In the genomic region with DNA sequence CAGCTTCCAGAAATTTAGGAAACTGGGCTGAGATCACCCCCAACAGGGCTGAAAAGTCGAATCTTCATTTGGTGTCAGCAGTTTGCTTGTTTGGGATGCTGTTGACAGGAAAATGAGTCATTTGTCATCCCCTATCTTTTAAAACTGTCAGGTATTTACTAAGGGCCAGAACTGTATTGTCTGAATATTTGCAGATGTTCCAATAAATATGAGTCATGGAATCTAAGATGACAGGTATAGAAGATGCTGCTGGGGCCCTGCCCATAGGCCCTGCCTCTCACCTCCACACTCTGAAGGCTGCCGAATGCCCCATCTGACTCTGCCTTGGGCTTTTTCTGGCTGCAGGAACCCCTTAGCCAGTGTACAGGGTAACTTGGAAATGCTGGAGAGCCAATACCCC, we compare ENCODE assay signal across 21 cellular contexts. TPM values are rescaled to one million over a fixed set of nuclear protein-coding genes. Genes with fewer than 3 reads are reported as not detected.
DNase-seq lines count a peak whose midpoint lies in the region; ATAC-seq and TF ChIP-seq lines count a peak whose summit lies in the region.
"Had no signal": no experiment of that assay in that cellular context is flagged by ENCODE, and none has a peak within 500 bp of the region (broad histone marks: within the 10 kb centered on the region; RNA-seq: fewer than 3 reads in every experiment).

No MANE protein-coding gene starts in this region.

- peak; percentile 55 to 65 for ATAC-seq in CD4-positive, CD25-positive, alpha-beta regulatory T cell (ENCODE audit: low read depth in 2 of 2)
- peak; percentile 72; the same call in 2 of the 3 replicates for ATAC-seq in RWPE2 (ENCODE audit: low read depth)
- ATAC-seq: naive thymus-derived CD8-positive, alpha-beta T cell; T-cell had no signal

- H3K27ac ChIP-seq in CD4-positive, CD25-positive, alpha-beta regulatory T cell (ENCODE audit: insufficient read depth, low read length, poor library complexity, severe bottlenecking): no peak overlapping the region
- H3K27ac ChIP-seq in RWPE2 (ENCODE audit: poor library complexity, severe bottlenecking): no peak overlapping the region

- H3K27ac Mint-ChIP-seq in activated CD4-positive, alpha-beta T cell treated with anti-CD3 and anti-CD28 coated beads, Interleukin-2, amount 10 ng/mL, durations not matched to agents 7 days and 5 days: no peak overlapping the region
- H3K27ac Mint-ChIP-seq in CD4-positive, CD25-positive, alpha-beta regulatory T cell: peak overlapping the region in 1 of 3 donors; percentile 90
- H3K27ac Mint-ChIP-seq: activated naive CD8-positive, alpha-beta T cell treated with anti-CD3 and anti-CD28 coated beads, Interleukin-2, amount 10 ng/mL, durations not matched to agents 7 days and 5 days; brain; naive thymus-derived CD8-positive, alpha-beta T cell had no signal

- TF ChIP-seq CTCF in RWPE2 (IDR thresholded peaks at IDR 0.05; ENCODE audit: poor library complexity, severe bottlenecking): no peak
- no peak for TF ChIP-seq CTCF in fibroblast of the aortic adventitia (IDR thresholded peaks at IDR 0.05; ENCODE audit: insufficient read depth, low read length)

- H3K4me3 ChIP-seq in CD4-positive, CD25-positive, alpha-beta regulatory T cell (ENCODE audit: low read depth, low read length): no peak overlapping the region
- H3K4me3 ChIP-seq in RWPE2 (ENCODE audit: severe bottlenecking): no peak overlapping the region
- H3K4me3 ChIP-seq in fibroblast of the aortic adventitia (ENCODE audit: low read depth, low read length): no peak overlapping the region

- H3K9me3 Mint-ChIP-seq in activated CD4-positive, alpha-beta T cell treated with anti-CD3 and anti-CD28 coated beads, Interleukin-2, amount 10 ng/mL, durations not matched to agents 7 days and 5 days: no peaks in the 10 kb centered on the region
- H3K9me3 Mint-ChIP-seq in CD4-positive, CD25-positive, alpha-beta regulatory T cell: peaks cover 0 to 2% (median 0%) of the 10 kb centered on the region in 7 donors
- H3K9me3 Mint-ChIP-seq: activated naive CD8-positive, alpha-beta T cell treated with anti-CD3 and anti-CD28 coated beads, Interleukin-2, amount 10 ng/mL, durations not matched to agents 7 days and 5 days; naive thymus-derived CD8-positive, alpha-beta T cell; T-cell had no signal

- H3K36me3 ChIP-seq in CD4-positive, CD25-positive, alpha-beta regulatory T cell (ENCODE audit: control insufficient read depth, insufficient read depth, low read length): no peaks in the 10 kb centered on the region
- H3K36me3 ChIP-seq in RWPE2 (ENCODE audit: low read depth): no peaks in the 10 kb centered on the region

- peaks cover 6% of the 10 kb centered on the region for H3K27me3 ChIP-seq in CD4-positive, CD25-positive, alpha-beta regulatory T cell (ENCODE audit: control insufficient read depth, insufficient read depth, low read length)
- H3K27me3 ChIP-seq in RWPE2 (ENCODE audit: insufficient read depth, poor library complexity, severe bottlenecking): no peaks in the 10 kb centered on the region

- H3K4me3 Mint-ChIP-seq in activated CD4-positive, alpha-beta T cell treated with anti-CD3 and anti-CD28 coated beads, Interleukin-2, amount 10 ng/mL, durations not matched to agents 7 days and 5 days: no peak overlapping the region
- H3K4me3 Mint-ChIP-seq in CD4-positive, CD25-positive, alpha-beta regulatory T cell: peak overlapping the region in 2 of 4 donors; percentile 27 to 52
- H3K4me3 Mint-ChIP-seq: activated naive CD8-positive, alpha-beta T cell treated with anti-CD3 and anti-CD28 coated beads, Interleukin-2, amount 10 ng/mL, durations not matched to agents 7 days and 5 days; brain; naive thymus-derived CD8-positive, alpha-beta T cell; T-cell had no signal

- peak; percentile 16 to 54 for DNase-seq in activated CD4-positive, alpha-beta T cell treated with anti-CD3 and anti-CD28 coated beads for 4 hours
- DNase-seq in activated CD4-positive, alpha-beta T cell treated with anti-CD3 and anti-CD28 coated beads, Interleukin-2, amount 10 ng/mL, durations not matched to agents 7 days and 5 days: no peak
- peak in 1 of 3 donors; percentile 16 for DNase-seq in CD4-positive, CD25-positive, alpha-beta regulatory T cell
- DNase-seq in RWPE2 (ENCODE audit: low spot score): no peak
- DNase-seq in fibroblast of the aortic adventitia (ENCODE audit: low read depth): peak; percentile 24
- no peak for DNase-seq in SKM-1 (lab: John Stamatoyannopoulos, UW; ENCODE audit: unreplicated experiment)
- DNase-seq in NCI-H524 (lab: John Stamatoyannopoulos, UW): no peak
- DNase-seq in 8988T: no peak
- DNase-seq: activated naive CD8-positive, alpha-beta T cell treated with anti-CD3 and anti-CD28 coated beads, Interleukin-2, amount 10 ng/mL, durations not matched to agents 7 days and 5 days; DMS79; kidney glomerular epithelial cell; mesenchymal stem cell; NCI-H2029; NCI-H446; T-cell had no signal

- no peaks in the 10 kb centered on the region for H3K9me3 ChIP-seq in CD4-positive, CD25-positive, alpha-beta regulatory T cell (ENCODE audit: control insufficient read depth in 2 of 2, low read length in 2 of 2)
- H3K9me3 ChIP-seq in RWPE2 (ENCODE audit: severe bottlenecking): no peaks in the 10 kb centered on the region

- H3K4me1 ChIP-seq in CD4-positive, CD25-positive, alpha-beta regulatory T cell (ENCODE audit: control insufficient read depth, insufficient read depth, low read length, poor library complexity, severe bottlenecking): peaks cover 37% of the 10 kb centered on the region
- no peaks in the 10 kb centered on the region for H3K4me1 ChIP-seq in RWPE2 (ENCODE audit: insufficient read depth, poor library complexity, severe bottlenecking)

- peaks cover 52% of the 10 kb centered on the region for H3K4me1 Mint-ChIP-seq in activated CD4-positive, alpha-beta T cell treated with anti-CD3 and anti-CD28 coated beads, Interleukin-2, amount 10 ng/mL, durations not matched to agents 7 days and 5 days
- H3K4me1 Mint-ChIP-seq in CD4-positive, CD25-positive, alpha-beta regulatory T cell: peaks cover 6 to 46% (median 23%) of the 10 kb centered on the region in 4 donors

- peaks cover 23% of the 10 kb centered on the region for H3K36me3 Mint-ChIP-seq in activated CD4-positive, alpha-beta T cell treated with anti-CD3 and anti-CD28 coated beads, Interleukin-2, amount 10 ng/mL, durations not matched to agents 7 days and 5 days (ENCODE audit: low read depth)
- H3K36me3 Mint-ChIP-seq in CD4-positive, CD25-positive, alpha-beta regulatory T cell: no peaks in the 10 kb centered on the region
- H3K36me3 Mint-ChIP-seq: brain; naive thymus-derived CD8-positive, alpha-beta T cell had no signal

- CTCF ChIA-PET in activated CD4-positive, alpha-beta T cell treated with anti-CD3 and anti-CD28 coated beads, Interleukin-2, amount 10 ng/mL, durations not matched to agents 7 days and 5 days (lab: Charles Lee): interaction anchor here (1.0 to 1.2 kb wide), 3 partner anchors 9 to 23 kb away, joined by 3 to 4 read pairs (median 3); no protein-coding TSS in a partner anchor

- POLR2A ChIA-PET in activated CD4-positive, alpha-beta T cell treated with anti-CD3 and anti-CD28 coated beads, Interleukin-2, amount 10 ng/mL, durations not matched to agents 7 days and 5 days (lab: Charles Lee): no interaction called here

- H3K27me3 Mint-ChIP-seq in activated CD4-positive, alpha-beta T cell treated with anti-CD3 and anti-CD28 coated beads, Interleukin-2, amount 10 ng/mL, durations not matched to agents 7 days and 5 days: peaks cover 15% of the 10 kb centered on the region
- H3K27me3 Mint-ChIP-seq in CD4-positive, CD25-positive, alpha-beta regulatory T cell: peaks cover 17% of the 10 kb centered on the region

RNA-seq across cellular contexts. Expression of a gene that starts 3.9 kb away (rescaled TPM):
- total RNA-seq in activated CD4-positive, alpha-beta T cell treated with anti-CD3 and anti-CD28 coated beads, Interleukin-2, amount 10 ng/mL, durations not matched to agents 7 days and 5 days: 10 to 100 TPM; 13.4 to 15.3 TPM
- 6.3 TPM for total RNA-seq in CD4-positive, CD25-positive, alpha-beta regulatory T cell
- 10 to 100 TPM in 2 of 4 donors, 1 to 10 TPM in 2; 5.3 to 16.1 (median 9.5) TPM for polyA plus RNA-seq in CD4-positive, CD25-positive, alpha-beta regulatory T cell
- total RNA-seq in fibroblast of the aortic adventitia (ENCODE audit: low replicate concordance): 0.09 TPM in 1 of 2 replicates, not detected in the other
- total RNA-seq: frontal cortex; naive thymus-derived CD8-positive, alpha-beta T cell; skeletal muscle tissue had no signal

RNA-seq across cellular contexts. Expression of a gene that starts 46.9 kb away (rescaled TPM):
- total RNA-seq in activated CD4-positive, alpha-beta T cell treated with anti-CD3 and anti-CD28 coated beads, Interleukin-2, amount 10 ng/mL, durations not matched to agents 7 days and 5 days: not detected
- total RNA-seq in CD4-positive, CD25-positive, alpha-beta regulatory T cell: not detected
- not detected for polyA plus RNA-seq in CD4-positive, CD25-positive, alpha-beta regulatory T cell
- not detected in 2 replicates for total RNA-seq in fibroblast of the aortic adventitia (ENCODE audit: low replicate concordance)
- total RNA-seq: activated naive CD8-positive, alpha-beta T cell treated with anti-CD3 and anti-CD28 coated beads, Interleukin-2, amount 10 ng/mL, durations not matched to agents 7 days and 5 days; endothelial cell of umbilical vein; H1; naive thymus-derived CD8-positive, alpha-beta T cell; skeletal muscle tissue had no signal
- polyA plus RNA-seq: endothelial cell of umbilical vein; H1; naive thymus-derived CD8-positive, alpha-beta T cell had no signal

RNA-seq across cellular contexts. Expression of a gene that starts 59.0 kb away (rescaled TPM):
- total RNA-seq in activated CD4-positive, alpha-beta T cell treated with anti-CD3 and anti-CD28 coated beads, Interleukin-2, amount 10 ng/mL, durations not matched to agents 7 days and 5 days: under 1 TPM; 0.17 to 0.40 TPM
- 0.37 TPM for total RNA-seq in CD4-positive, CD25-positive, alpha-beta regulatory T cell
- polyA plus RNA-seq in CD4-positive, CD25-positive, alpha-beta regulatory T cell: under 1 TPM in 2 of 4 donors, not detected in 2; 0.08 to 0.09 TPM
- not detected in 2 replicates for total RNA-seq in fibroblast of the aortic adventitia (ENCODE audit: low replicate concordance)
- total RNA-seq: endothelial cell of umbilical vein, frontal cortex, H1, skeletal muscle tissue had no signal
- polyA plus RNA-seq: endothelial cell of umbilical vein; naive thymus-derived CD8-positive, alpha-beta T cell had no signal

RNA-seq across cellular contexts. Expression of a gene that starts 59.2 kb away (rescaled TPM):
- total RNA-seq in activated CD4-positive, alpha-beta T cell treated with anti-CD3 and anti-CD28 coated beads, Interleukin-2, amount 10 ng/mL, durations not matched to agents 7 days and 5 days: 10 to 100 TPM; 49.7 to 49.8 TPM
- 41.7 TPM for total RNA-seq in CD4-positive, CD25-positive, alpha-beta regulatory T cell
- 10 to 100 TPM; 35.4 to 47.8 (median 40.1) TPM for polyA plus RNA-seq in CD4-positive, CD25-positive, alpha-beta regulatory T cell
- 48.6 and 57.6 TPM in 2 replicates for total RNA-seq in fibroblast of the aortic adventitia (ENCODE audit: low replicate concordance)

Comparison
In these comparisons a context has a peak if more than half of its experiments do, and no peak if none do; other contexts are left out.
1. DNase-seq: peak in activated CD4-positive, alpha-beta T cell treated with anti-CD3 and anti-CD28 coated beads for 4 hours (2 of 2) and fibroblast of the aortic adventitia (single experiment); none in activated CD4-positive, alpha-beta T cell treated with anti-CD3 and anti-CD28 coated beads, Interleukin-2, amount 10 ng/mL, durations not matched to agents 7 days and 5 days (single experiment), RWPE2 (single experiment), SKM-1 (single experiment), NCI-H524 (0 of 2) and 8988T (single experiment).